22 cellular contexts compared by ENCODE assay signal in genomic region chr7:27802977-27803376, GRCh38.
A peak's percentile ranks its signal among the peaks of the same experiment; 100 is the strongest.
DNase-seq lines count a peak whose midpoint lies in the region; ATAC-seq, FAIRE-seq and TF ChIP-seq lines count a peak whose summit lies in the region.
"Had no signal": no experiment of that assay in that cellular context is flagged by ENCODE, and none has a peak within 500 bp of the region (broad histone marks: within the 10 kb centered on the region; RNA-seq: fewer than 3 reads in every experiment).

No MANE protein-coding gene starts in this region.

- no peak overlapping the region for H3K4me3 ChIP-seq in SK-N-MC
- no peak overlapping the region for H3K4me3 ChIP-seq in fibroblast of the aortic adventitia (ENCODE audit: low read depth, low read length)
- H3K4me3 ChIP-seq in skeletal muscle cell (ENCODE audit: low read depth, low read length) = no peak overlapping the region
- H3K4me3 ChIP-seq: BLaER1, cardiac muscle cell, psoas muscle, stomach, upper lobe of left lung had no signal

- TF ChIP-seq CTCF in fibroblast of the aortic adventitia (IDR thresholded peaks at IDR 0.05; ENCODE audit: insufficient read depth, low read length) = no peak

- no peaks in the 10 kb centered on the region for H3K9me3 ChIP-seq in SK-N-MC (ENCODE audit: low read depth, low read length)
- H3K9me3 ChIP-seq: BLaER1, Caco-2, psoas muscle, stomach, upper lobe of left lung had no signal

- 0 out of 2 replicates have a peak, but pooled peaks cover 4% of the 10 kb centered on the region for H3K36me3 ChIP-seq in SK-N-MC (ENCODE audit: insufficient read depth, low read length)

- FAIRE-seq in G401.6 (lab: Jason Lieb, UNC) = peak; percentile 63

- DNase-seq in SK-N-MC (ENCODE audit: low read depth, low spot score) (peak; percentile 14), fibroblast of the aortic adventitia (ENCODE audit: low read depth) (peak; percentile 88), skeletal muscle cell (ENCODE audit: low read depth) (peak; percentile 35), SHP77 treated with DMSO at 0.1 percent for 48 hours (lab: John Stamatoyannopoulos, UW) (no peak)
- DNase-seq: activated CD4-positive, alpha-beta T cell treated with anti-CD3 and anti-CD28 coated beads, Interleukin-2, amount 10 ng/mL, durations not matched to agents 24 days and 14 days; Caco-2; HCEC 1CT; head of caudate nucleus; KG1; NCI-H1048; NCI-H2107; NCI-H524 treated with DMSO at 0.1 percent for 48 hours; psoas muscle; stimulated activated CD4-positive, alpha-beta T cell treated with anti-CD3 and anti-CD28 coated beads, Interleukin-4, amount 100 ng/mL, for 1 hour; stomach; T-helper 1 cell; upper lobe of left lung had no signal

- ATAC-seq in HG02852 (IDR thresholded peaks at IDR 0.05; ENCODE audit: unreplicated experiment) = no peak
- ATAC-seq in GM21717 (IDR thresholded peaks at IDR 0.05; ENCODE audit: unreplicated experiment) = no peak

- H3K27ac ChIP-seq in SK-N-MC = peak overlapping the region; percentile 22; the same call in 1 of the 2 replicates
- H3K27ac ChIP-seq: BLaER1, cardiac muscle cell, psoas muscle, stomach, upper lobe of left lung had no signal

- H3K9ac ChIP-seq in SK-N-MC (ENCODE audit: insufficient read length) = no peak overlapping the region
- H3K9ac ChIP-seq: BLaER1 had no signal
